In the genomic region with DNA sequence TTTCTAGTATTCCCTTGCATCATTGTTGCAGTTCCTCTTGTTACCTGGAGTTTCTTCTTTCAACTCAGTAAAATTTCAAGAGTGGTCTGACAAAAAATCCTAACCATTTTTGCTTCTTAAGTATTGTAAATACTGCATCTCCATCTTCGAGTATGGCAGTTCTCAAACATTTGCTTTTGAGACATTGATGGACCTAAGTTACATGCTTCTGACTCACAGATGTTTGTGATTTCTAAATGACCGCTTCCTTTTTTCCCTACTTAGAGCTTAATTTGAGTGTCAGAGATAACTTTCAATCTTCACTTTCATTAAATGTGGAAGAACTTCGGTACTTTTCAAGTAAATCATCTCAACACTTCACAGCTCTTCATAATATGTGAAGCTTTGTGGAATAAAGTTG, we compare ENCODE assay signal across 2 cellular contexts.
TF ChIP-seq lines count a peak whose summit lies in the region.

No MANE protein-coding gene starts in this region.

TF ChIP-seq in SK-N-SH, 30 proteins besides CTCF, POLR2A, EP300 and RAD21 (continued from another document):
- TF ChIP-seq RFX5 (IDR thresholded peaks at IDR 0.05; ENCODE audit: low read length) (no peak), TAF1 (IDR thresholded peaks at IDR 0.05; ENCODE audit: borderline replicate concordance, low read depth, low read length) (no peak), JUND (IDR thresholded peaks at IDR 0.05) (no peak), ELF1 (IDR thresholded peaks at IDR 0.05) (no peak), TCF12 (IDR thresholded peaks at IDR 0.05) (no peak)
- TF ChIP-seq, protein P1, sequence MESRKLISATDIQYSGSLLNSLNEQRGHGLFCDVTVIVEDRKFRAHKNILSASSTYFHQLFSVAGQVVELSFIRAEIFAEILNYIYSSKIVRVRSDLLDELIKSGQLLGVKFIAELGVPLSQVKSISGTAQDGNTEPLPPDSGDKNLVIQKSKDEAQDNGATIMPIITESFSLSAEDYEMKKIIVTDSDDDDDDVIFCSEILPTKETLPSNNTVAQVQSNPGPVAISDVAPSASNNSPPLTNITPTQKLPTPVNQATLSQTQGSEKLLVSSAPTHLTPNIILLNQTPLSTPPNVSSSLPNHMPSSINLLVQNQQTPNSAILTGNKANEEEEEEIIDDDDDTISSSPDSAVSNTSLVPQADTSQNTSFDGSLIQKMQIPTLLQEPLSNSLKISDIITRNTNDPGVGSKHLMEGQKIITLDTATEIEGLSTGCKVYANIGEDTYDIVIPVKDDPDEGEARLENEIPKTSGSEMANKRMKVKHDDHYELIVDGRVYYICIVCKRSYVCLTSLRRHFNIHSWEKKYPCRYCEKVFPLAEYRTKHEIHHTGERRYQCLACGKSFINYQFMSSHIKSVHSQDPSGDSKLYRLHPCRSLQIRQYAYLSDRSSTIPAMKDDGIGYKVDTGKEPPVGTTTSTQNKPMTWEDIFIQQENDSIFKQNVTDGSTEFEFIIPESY (IDR thresholded peaks at IDR 0.05; ENCODE audit: borderline replicate concordance, low read depth), result no peak
- TF ChIP-seq, protein P2, sequence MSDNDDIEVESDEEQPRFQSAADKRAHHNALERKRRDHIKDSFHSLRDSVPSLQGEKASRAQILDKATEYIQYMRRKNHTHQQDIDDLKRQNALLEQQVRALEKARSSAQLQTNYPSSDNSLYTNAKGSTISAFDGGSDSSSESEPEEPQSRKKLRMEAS (IDR thresholded peaks at IDR 0.05; ENCODE audit: low read depth), result no peak
TF ChIP-seq in SK-N-SH: peak in this region for 0.

TF ChIP-seq in SK-N-SH treated with all-trans-retinoic acid at 6 μM for 48 hours, 23 proteins besides CTCF, POLR2A, EP300 and RAD21 (continued from another document):
- TF ChIP-seq, protein P3, sequence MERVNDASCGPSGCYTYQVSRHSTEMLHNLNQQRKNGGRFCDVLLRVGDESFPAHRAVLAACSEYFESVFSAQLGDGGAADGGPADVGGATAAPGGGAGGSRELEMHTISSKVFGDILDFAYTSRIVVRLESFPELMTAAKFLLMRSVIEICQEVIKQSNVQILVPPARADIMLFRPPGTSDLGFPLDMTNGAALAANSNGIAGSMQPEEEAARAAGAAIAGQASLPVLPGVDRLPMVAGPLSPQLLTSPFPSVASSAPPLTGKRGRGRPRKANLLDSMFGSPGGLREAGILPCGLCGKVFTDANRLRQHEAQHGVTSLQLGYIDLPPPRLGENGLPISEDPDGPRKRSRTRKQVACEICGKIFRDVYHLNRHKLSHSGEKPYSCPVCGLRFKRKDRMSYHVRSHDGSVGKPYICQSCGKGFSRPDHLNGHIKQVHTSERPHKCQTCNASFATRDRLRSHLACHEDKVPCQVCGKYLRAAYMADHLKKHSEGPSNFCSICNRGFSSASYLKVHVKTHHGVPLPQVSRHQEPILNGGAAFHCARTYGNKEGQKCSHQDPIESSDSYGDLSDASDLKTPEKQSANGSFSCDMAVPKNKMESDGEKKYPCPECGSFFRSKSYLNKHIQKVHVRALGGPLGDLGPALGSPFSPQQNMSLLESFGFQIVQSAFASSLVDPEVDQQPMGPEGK (CRISPR knock-in tag; IDR thresholded peaks at IDR 0.05; ENCODE audit: borderline replicate concordance), result no peak
- TF ChIP-seq ISL1 (CRISPR knock-in tag; IDR thresholded peaks at IDR 0.05), result no peak
